Comparison of ENCODE assay signal across 10 cellular contexts in the genomic region with DNA sequence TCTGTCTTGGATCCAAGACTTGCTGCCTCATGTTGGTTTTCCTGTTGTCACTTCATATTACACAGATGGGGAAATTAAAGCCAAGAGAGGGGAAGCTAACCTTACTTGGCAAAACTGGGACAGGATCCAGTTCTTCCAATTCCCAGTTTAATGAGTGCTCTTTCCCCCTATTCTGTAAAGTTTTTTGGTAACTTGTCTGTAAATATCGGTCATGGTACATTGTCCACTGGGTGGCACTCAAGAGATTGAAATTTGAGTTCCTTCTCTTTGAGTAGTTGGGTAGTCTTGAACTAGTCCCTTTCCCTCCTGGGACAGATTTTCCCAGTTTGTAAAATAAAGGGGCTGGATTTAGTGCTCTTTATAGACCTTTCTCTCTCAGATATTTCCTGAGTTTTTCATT. TPM values are rescaled to one million over a fixed set of nuclear protein-coding genes. Genes with fewer than 3 reads are reported as not detected.
DNase-seq lines count a peak whose midpoint lies in the region; ATAC-seq and TF ChIP-seq lines count a peak whose summit lies in the region.
"Had no signal": no experiment of that assay in that cellular context is flagged by ENCODE, and none has a peak within 500 bp of the region (broad histone marks: within the 10 kb centered on the region; RNA-seq: fewer than 3 reads in every experiment).

No MANE protein-coding gene starts in this region.

- ATAC-seq in left lobe of liver (peak; percentile 63), GM21619 (IDR thresholded peaks at IDR 0.05; ENCODE audit: unreplicated experiment) (no peak)

- DNase-seq in NCI-H2196 (lab: John Stamatoyannopoulos, UW; ENCODE audit: unreplicated experiment) = peak; percentile 5
- DNase-seq in NCI-H2196 treated with DMSO at 0.1 percent for 48 hours (lab: John Stamatoyannopoulos, UW; ENCODE audit: unreplicated experiment) = no peak
- peak; percentile 19 for DNase-seq in LNCaP clone FGC (ENCODE audit: low read depth)
- DNase-seq in amniotic stem cell (lab: John Stamatoyannopoulos, UW) = peak; percentile 27
- no peak for DNase-seq in left lobe of liver (ENCODE audit: low spot score)
- no peak for DNase-seq in NCI-H2107 (lab: John Stamatoyannopoulos, UW)
- no peak for DNase-seq in effector CD8-positive, alpha-beta T cell (lab: John Stamatoyannopoulos, UW)

- TF ChIP-seq CTCF in LNCaP clone FGC (IDR thresholded peaks at IDR 0.05; ENCODE audit: control insufficient read depth, extremely low read depth, insufficient read depth) = peak; percentile 42

- H3K4me3 ChIP-seq in LNCaP clone FGC (ENCODE audit: low read depth, low read length) = no peak overlapping the region
- H3K4me3 ChIP-seq: BLaER1 had no signal

RNA-seq across cellular contexts. Expression of a gene that starts 12.4 kb away (rescaled TPM):
- 17.1 TPM for total RNA-seq in left lobe of liver

RNA-seq across cellular contexts. Expression of a gene that starts 21.3 kb away (rescaled TPM):
- total RNA-seq in left lobe of liver = not detected
- total RNA-seq: activated CD8-positive, alpha-beta memory T cell treated with anti-CD3 and anti-CD28 coated beads for 36 hours had no signal

Comparison
In these comparisons a context has a peak if more than half of its experiments do, and no peak if none do; other contexts are left out.
1. DNase-seq: peak in NCI-H2196 (single experiment), LNCaP clone FGC (single experiment) and amniotic stem cell (single experiment); none in NCI-H2196 treated with DMSO at 0.1 percent for 48 hours (single experiment), left lobe of liver (single experiment), NCI-H2107 (single experiment) and effector CD8-positive, alpha-beta T cell (single experiment).